In genomic region chr20:46670228-46670584, GRCh38 we compare ENCODE assay signal across 1 cellular context.
A peak's percentile ranks its signal among the peaks of the same experiment; 100 is the strongest.
TF ChIP-seq lines count a peak whose summit lies in the region.

No MANE protein-coding gene starts in this region.

TF ChIP-seq in HepG2, 621 proteins besides CTCF, POLR2A, EP300 and RAD21 (continued from another document and continues in another):
- TF ChIP-seq ZNF407 (CRISPR knock-in tag; IDR thresholded peaks at IDR 0.05; ENCODE audit: not compliant biosample characterization) (no peak), ZNF644 (CRISPR knock-in tag; IDR thresholded peaks at IDR 0.05; ENCODE audit: low read depth) (0 out of 2 replicates have a peak, but pooled peaks have one; percentile 36), SOX6 (IDR thresholded peaks at IDR 0.05) (no peak), SOX6 (CRISPR knock-in tag; IDR thresholded peaks at IDR 0.05) (no peak), ZNF530 (CRISPR knock-in tag; IDR thresholded peaks at IDR 0.05; ENCODE audit: low read depth) (no peak), FOXP1 (IDR thresholded peaks at IDR 0.05) (no peak), FOXP1 (CRISPR knock-in tag; IDR thresholded peaks at IDR 0.05) (no peak), ATF3 (CRISPR knock-in tag; IDR thresholded peaks at IDR 0.05) (no peak), ZFP36L2 (CRISPR knock-in tag; IDR thresholded peaks at IDR 0.05) (no peak), STAT5B (CRISPR knock-in tag; IDR thresholded peaks at IDR 0.05) (no peak), ZNF274 (CRISPR knock-in tag; IDR thresholded peaks at IDR 0.05) (no peak), ZNF296 (CRISPR knock-in tag; conservative IDR thresholded peaks at IDR 0.05) (0 out of 2 replicates have a peak, but pooled peaks have one; percentile 48), ZKSCAN1 (IDR thresholded peaks at IDR 0.05; ENCODE audit: low read length) (no peak), ZNF318 (CRISPR knock-in tag; IDR thresholded peaks at IDR 0.05) (no peak), ESRRA (CRISPR knock-in tag; IDR thresholded peaks at IDR 0.05; ENCODE audit: low read depth) (no peak), ZNF770 (CRISPR knock-in tag; IDR thresholded peaks at IDR 0.05) (no peak), U2AF2 (IDR thresholded peaks at IDR 0.05; ENCODE audit: low read depth, low read length) (no peak), ZNF350 (CRISPR knock-in tag; IDR thresholded peaks at IDR 0.05; ENCODE audit: borderline replicate concordance, low read depth) (no peak), GMEB2 (CRISPR knock-in tag; IDR thresholded peaks at IDR 0.05; ENCODE audit: low read depth) (no peak), NFYC (CRISPR knock-in tag; IDR thresholded peaks at IDR 0.05) (peak; percentile 40), ARID3A (IDR thresholded peaks at IDR 0.05; ENCODE audit: low read depth, low read length) (no peak), ZNF639 (CRISPR knock-in tag; conservative IDR thresholded peaks at IDR 0.05) (no peak), HOXA5 (CRISPR knock-in tag; IDR thresholded peaks at IDR 0.05) (no peak), ZNF574 (CRISPR knock-in tag; IDR thresholded peaks at IDR 0.05) (no peak)
